ENCODE assay signal across 16 cellular contexts in genomic region chr9:85414399-85414798, GRCh38.
"Had no signal": no experiment of that assay in that cellular context is flagged by ENCODE, and none has a peak within 500 bp of the region (broad histone marks: within the 10 kb centered on the region; RNA-seq: fewer than 3 reads in every experiment).

No MANE protein-coding gene starts in this region.

- H3K36me3 ChIP-seq: adrenal gland, cardiac muscle cell, neutrophil, pancreas, sigmoid colon had no signal

- DNase-seq: activated CD4-positive, alpha-beta T cell treated with anti-CD3 and anti-CD28 coated beads for 36 hours; activated CD4-positive, alpha-beta T cell treated with anti-CD3 and anti-CD28 coated beads, Interleukin-2, amount 50 U/mL, for 48 hours; activated gamma-delta T cell treated with Interleukin-2 at 50 U/mL for 16 hours; activated T-cell treated with anti-CD3 and anti-CD28 coated beads for 4 hours; adrenal gland; kidney; left ventricle myocardium superior; mucosa of descending colon; naive B cell; pancreas; sigmoid colon; stimulated activated CD8-positive, alpha-beta memory T cell treated with anti-CD3 and anti-CD28 coated beads, Interleukin-4, amount 100 ng/mL, for 48 hours; stimulated activated naive CD4-positive, alpha-beta T cell had no signal

- H3K9me3 ChIP-seq: adrenal gland, mucosa of descending colon, neutrophil, pancreas, sigmoid colon had no signal

- H3K4me3 ChIP-seq: adrenal gland, cardiac muscle cell, mucosa of descending colon, pancreas, sigmoid colon had no signal

- ATAC-seq: activated CD4-positive, alpha-beta T cell treated with anti-CD3 and anti-CD28 coated beads for 36 hours; activated naive CD4-positive, alpha-beta T cell treated with anti-CD3 and anti-CD28 coated beads, Interleukin-2, amount 50 U/mL, for 72 hours; left ventricle myocardium superior; mucosa of descending colon; pancreas had no signal

- H3K27ac ChIP-seq: adrenal gland, cardiac muscle cell, neutrophil, pancreas, sigmoid colon had no signal

- H3K4me1 ChIP-seq: adrenal gland, pancreas, sigmoid colon had no signal

- H3K27me3 ChIP-seq: adrenal gland, pancreas, sigmoid colon had no signal
